Comparison of ENCODE assay signal across 14 cellular contexts in genomic region chr6:329888-330691, GRCh38. TPM values are rescaled to one million over a fixed set of nuclear protein-coding genes. Genes with fewer than 3 reads are reported as not detected.
DNase-seq lines count a peak whose midpoint lies in the region; ATAC-seq and TF ChIP-seq lines count a peak whose summit lies in the region.
"Had no signal": no experiment of that assay in that cellular context is flagged by ENCODE, and none has a peak within 500 bp of the region (broad histone marks: within the 10 kb centered on the region; RNA-seq: fewer than 3 reads in every experiment).

No MANE protein-coding gene starts in this region.

- no peak overlapping the region for H3K27ac Mint-ChIP-seq in activated B cell treated with CpG ODN at 0.5 μM for 24 hours
- H3K27ac Mint-ChIP-seq: stimulated activated effector memory CD8-positive, alpha-beta T cell treated with anti-CD3 and anti-CD28 coated beads, Interleukin-12 subunit alpha, Interleukin-12 subunit beta, amount 100 ng/mL, for 72 hours had no signal

- no peak for TF ChIP-seq POLR2A in erythroblast (IDR thresholded peaks at IDR 0.05; ENCODE audit: low read length)

- no peaks in the 10 kb centered on the region for H3K27me3 Mint-ChIP-seq in activated B cell treated with CpG ODN at 0.5 μM for 24 hours

- intact Hi-C loops in activated B cell treated with CpG ODN at 0.5 μM for 24 hours (cut with micrococcal nuclease): loop anchor here (2.0 kb wide), 1 partner anchor 17 kb away; no protein-coding TSS in a partner anchor

- H3K36me3 ChIP-seq in H7 (replicated peaks; ENCODE audit: control insufficient read depth, insufficient read depth, low read length): no peaks in the 10 kb centered on the region; the same call in 1 of the 2 replicates

- DNase-seq in Daoy (ENCODE audit: low read depth) (peak; percentile 56), H7 (peak; percentile 80), activated B cell treated with CpG ODN at 0.5 μM for 24 hours (peak; percentile 10), mesenteric fat pad (ENCODE audit: low spot score) (peak; percentile 87), erythroblast (lab: John Stamatoyannopoulos, UW) (no peak), midbrain (lab: John Stamatoyannopoulos, UW) (no peak)
- DNase-seq in activated naive CD4-positive, alpha-beta T cell treated with anti-CD3 and anti-CD28 coated beads, Interleukin-2, amount 50 U/mL, for 16 hours: no peak
- DNase-seq: activated CD4-positive, alpha-beta T cell treated with anti-CD3 and anti-CD28 coated beads for 1 hour; activated T-cell treated with anti-CD3 and anti-CD28 coated beads, Interleukin-2, amount 50 U/mL, for 48 hours; EL; hypothalamus; NCI-H187 had no signal

- no peak overlapping the region for H3K4me3 ChIP-seq in H7 (ENCODE audit: insufficient read depth, low read depth, low read length)

- peaks cover 17% of the 10 kb centered on the region for H3K4me1 Mint-ChIP-seq in activated B cell treated with CpG ODN at 0.5 μM for 24 hours

- H3K4me3 Mint-ChIP-seq in activated B cell treated with CpG ODN at 0.5 μM for 24 hours: no peak overlapping the region
- H3K4me3 Mint-ChIP-seq: stimulated activated effector memory CD8-positive, alpha-beta T cell treated with anti-CD3 and anti-CD28 coated beads, Interleukin-12 subunit alpha, Interleukin-12 subunit beta, amount 100 ng/mL, for 72 hours had no signal

- TF ChIP-seq CTCF in activated B cell treated with CpG ODN at 0.5 μM for 24 hours (IDR thresholded peaks at IDR 0.05): no peak

- POLR2A ChIA-PET in activated B cell treated with CpG ODN at 0.5 μM for 24 hours (lab: Charles Lee): interaction anchor here (0.6 to 2.5 kb wide), 2 partner anchors 37 to 73 kb away, joined by 4 to 15 read pairs; partner anchors contain the start of gene DUSP22

- H3K9me3 Mint-ChIP-seq in activated B cell treated with CpG ODN at 0.5 μM for 24 hours: no peaks in the 10 kb centered on the region
- H3K9me3 Mint-ChIP-seq: stimulated activated effector memory CD8-positive, alpha-beta T cell treated with anti-CD3 and anti-CD28 coated beads, Interleukin-12 subunit alpha, Interleukin-12 subunit beta, amount 100 ng/mL, for 72 hours had no signal

- peaks cover 11% of the 10 kb centered on the region for H3K36me3 Mint-ChIP-seq in activated B cell treated with CpG ODN at 0.5 μM for 24 hours (ENCODE audit: low read depth)

- CTCF ChIA-PET in activated B cell treated with CpG ODN at 0.5 μM for 24 hours (lab: Charles Lee): interaction anchor here (0.8 kb wide), 1 partner anchor 31 kb away, joined by 3 read pairs; no protein-coding TSS in a partner anchor

- ATAC-seq in activated B cell treated with CpG ODN at 0.5 μM for 24 hours (ENCODE audit: low read depth) (no peak), GM18502 (IDR thresholded peaks at IDR 0.05; ENCODE audit: poor library complexity, unreplicated experiment) (no peak)
- ATAC-seq: stimulated activated effector memory CD8-positive, alpha-beta T cell treated with anti-CD3 and anti-CD28 coated beads, Interleukin-12 subunit alpha, Interleukin-12 subunit beta, amount 100 ng/mL, for 72 hours had no signal

- no peaks in the 10 kb centered on the region for H3K27me3 ChIP-seq in H7 (ENCODE audit: control insufficient read depth, insufficient read depth, low read length)

RNA-seq across cellular contexts. Expression of gene DUSP22, which starts 37.8 kb away (rescaled TPM):
- 21.0 and 22.9 TPM in 2 replicates for total RNA-seq in Daoy (2014; rRNA removed; shearing (Covaris generic))
- 30.7 and 42.1 TPM in 2 replicates for total RNA-seq in H7 (2014; rRNA removed; shearing (Covaris generic))
- total RNA-seq in activated B cell treated with CpG ODN at 0.5 μM for 24 hours (137 and 153 TPM in 2 replicates), mesenteric fat pad (75.0 TPM)

Comparison
In these comparisons a context has a peak if more than half of its experiments do, and no peak if none do; other contexts are left out.
1. DNase-seq: peak in Daoy (single experiment), H7 (single experiment), activated B cell treated with CpG ODN at 0.5 μM for 24 hours (single experiment) and mesenteric fat pad (single experiment); none in erythroblast (0 of 2), midbrain (single experiment) and activated naive CD4-positive, alpha-beta T cell treated with anti-CD3 and anti-CD28 coated beads, Interleukin-2, amount 50 U/mL, for 16 hours (single experiment).